9 cellular contexts compared by ENCODE assay signal in the genomic region with DNA sequence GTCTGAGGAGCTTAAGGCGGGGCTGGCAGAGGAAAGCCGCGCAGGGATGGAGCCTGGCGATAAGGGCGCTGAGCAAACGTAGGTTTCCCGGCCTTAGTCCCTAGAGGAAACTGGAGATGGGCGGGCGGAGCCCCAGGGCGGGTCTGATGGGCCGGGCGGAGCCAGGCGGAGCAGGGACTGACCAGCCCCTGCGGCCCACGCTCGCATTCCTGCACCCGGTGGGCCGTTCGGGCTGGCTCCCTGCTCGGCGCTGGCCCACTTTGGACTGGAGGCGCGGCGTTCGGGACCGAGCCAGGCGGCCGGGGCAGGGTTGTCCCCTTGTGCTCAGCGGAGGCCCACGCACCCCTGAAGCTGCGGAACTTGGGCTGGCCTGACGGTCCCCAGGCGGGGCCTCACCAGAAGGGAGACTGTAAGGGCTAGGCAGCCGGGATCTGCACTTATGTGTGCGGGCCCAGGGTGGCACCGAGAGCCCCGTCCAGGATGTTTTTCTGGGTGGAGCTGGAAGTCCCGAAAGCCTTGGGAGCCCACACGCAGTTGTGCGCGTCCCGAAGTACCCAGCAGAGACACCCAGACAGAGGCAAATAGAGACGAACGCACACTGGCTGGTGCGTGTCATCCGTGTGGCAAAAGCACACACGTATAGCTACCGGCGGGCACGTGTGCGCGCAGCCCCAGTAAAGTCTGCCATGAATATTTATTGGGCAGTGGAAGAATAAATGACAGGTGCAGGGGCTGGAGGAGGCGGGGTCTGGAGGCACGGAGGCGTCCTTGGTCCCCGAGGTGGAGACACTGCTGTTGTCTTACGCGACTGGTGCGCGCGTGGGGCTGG. TPM values are rescaled to one million over a fixed set of nuclear protein-coding genes. Genes with fewer than 3 reads are reported as not detected.
DNase-seq lines count a peak whose midpoint lies in the region; TF ChIP-seq lines count a peak whose summit lies in the region.
"Had no signal": no experiment of that assay in that cellular context is flagged by ENCODE, and none has a peak within 500 bp of the region (broad histone marks: within the 10 kb centered on the region; RNA-seq: fewer than 3 reads in every experiment).

No MANE protein-coding gene starts in this region.

- no peaks in the 10 kb centered on the region for H3K36me3 Mint-ChIP-seq in activated CD4-positive, alpha-beta memory T cell treated with anti-CD3 and anti-CD28 coated beads, Interleukin-2, amount 10 ng/mL, durations not matched to agents 7 days and 5 days (ENCODE audit: low read depth)
- no peaks in the 10 kb centered on the region for H3K36me3 Mint-ChIP-seq in neural progenitor cell

- in situ Hi-C loops in KBM-7 (cut with MboI; ENCODE audit: low pct_unique_long_range_greater_than_20kb, low sequenced_read_pairs) = no loop called here

- POLR2A ChIA-PET in BJ (lab: Charles Lee) = no interaction called here
- POLR2A ChIA-PET in HEK293T (lab: Yijun Ruan, JAX) = interaction anchor here (0.7 to 2.0 kb wide), 2 partner anchors 8 to 35 kb away, joined by 3 to 8 read pairs; partner anchors contain the start of gene FUS
- POLR2A ChIA-PET in activated CD4-positive, alpha-beta memory T cell treated with anti-CD3 and anti-CD28 coated beads, Interleukin-2, amount 10 ng/mL, durations not matched to agents 7 days and 5 days (lab: Charles Lee) = interaction anchor here (0.5 to 4.6 kb wide), 10 partner anchors 9 to 215 kb away, joined by 3 to 45 read pairs (median 3); partner anchors contain the start of genes FUS and PYCARD

- H2AFZ ChIP-seq in neural progenitor cell (replicated peaks) = peak overlapping the region; percentile 96

- no peaks in the 10 kb centered on the region for H3K9me3 ChIP-seq in neural progenitor cell (ENCODE audit: low read depth)

- H3K27ac Mint-ChIP-seq in activated CD4-positive, alpha-beta memory T cell treated with anti-CD3 and anti-CD28 coated beads, Interleukin-2, amount 10 ng/mL, durations not matched to agents 7 days and 5 days = no peak overlapping the region
- no peak overlapping the region for H3K27ac Mint-ChIP-seq in neural progenitor cell

- H3K4me1 ChIP-seq in neural progenitor cell = peaks cover 23% of the 10 kb centered on the region

- H3K4me2 ChIP-seq in neural progenitor cell = peak overlapping the region; percentile 87

- no peaks in the 10 kb centered on the region for H3K9me3 Mint-ChIP-seq in activated CD4-positive, alpha-beta memory T cell treated with anti-CD3 and anti-CD28 coated beads, Interleukin-2, amount 10 ng/mL, durations not matched to agents 7 days and 5 days
- no peaks in the 10 kb centered on the region for H3K9me3 Mint-ChIP-seq in neural progenitor cell

- no peak for TF ChIP-seq CTCF in BJ (IDR thresholded peaks at IDR 0.05; ENCODE audit: insufficient read depth, low read depth, low read length)
- TF ChIP-seq CTCF in fibroblast of villous mesenchyme (IDR thresholded peaks at IDR 0.05; ENCODE audit: insufficient read depth, low read depth, low read length) = no peak
- TF ChIP-seq CTCF in neural progenitor cell (IDR thresholded peaks at IDR 0.05) = no peak

- H3K79me2 ChIP-seq in neural progenitor cell (ENCODE audit: low read depth) = no peaks in the 10 kb centered on the region

- no peaks in the 10 kb centered on the region for H3K36me3 ChIP-seq in BJ (ENCODE audit: control insufficient read depth, insufficient read depth, low read length)
- no peaks in the 10 kb centered on the region for H3K36me3 ChIP-seq in neural progenitor cell

- H3F3A ChIP-seq in neural progenitor cell (ENCODE audit: low read depth) = peaks cover 9% of the 10 kb centered on the region

- H3K27me3 ChIP-seq in BJ (ENCODE audit: control insufficient read depth, insufficient read depth, low read length) (peaks cover 25% of the 10 kb centered on the region), neural progenitor cell (peaks cover 79% of the 10 kb centered on the region)

- DNase-seq in BJ (ENCODE audit: low read depth) = no peak
- peak; percentile 76 for DNase-seq in HEK293T (ENCODE audit: extremely low spot score)
- no peak for DNase-seq in activated CD4-positive, alpha-beta memory T cell treated with anti-CD3 and anti-CD28 coated beads, Interleukin-2, amount 10 ng/mL, durations not matched to agents 7 days and 5 days
- DNase-seq in fibroblast of villous mesenchyme (ENCODE audit: low read depth) = peak; percentile 69
- DNase-seq in neural progenitor cell (ENCODE audit: low spot score) = peak; percentile 94
- DNase-seq in NCI-H2029 (lab: John Stamatoyannopoulos, UW) = no peak
- no peak for DNase-seq in KBM-7
- DNase-seq in GOT3 (lab: John Stamatoyannopoulos, UW) = no peak

- peaks cover 29% of the 10 kb centered on the region for H3K4me1 Mint-ChIP-seq in activated CD4-positive, alpha-beta memory T cell treated with anti-CD3 and anti-CD28 coated beads, Interleukin-2, amount 10 ng/mL, durations not matched to agents 7 days and 5 days
- peaks cover 11% of the 10 kb centered on the region for H3K4me1 Mint-ChIP-seq in neural progenitor cell

- peak overlapping the region; percentile 43 for H3K4me3 ChIP-seq in BJ (ENCODE audit: low read depth, low read length)
- peak overlapping the region; percentile 58 for H3K4me3 ChIP-seq in fibroblast of villous mesenchyme (ENCODE audit: low read depth, low read length)
- H3K4me3 ChIP-seq in neural progenitor cell = peak overlapping the region; percentile 51

- no peak overlapping the region for H3K27ac ChIP-seq in neural progenitor cell

- H3K4me3 Mint-ChIP-seq in activated CD4-positive, alpha-beta memory T cell treated with anti-CD3 and anti-CD28 coated beads, Interleukin-2, amount 10 ng/mL, durations not matched to agents 7 days and 5 days = peak overlapping the region; percentile 35
- H3K4me3 Mint-ChIP-seq in neural progenitor cell = peak overlapping the region; percentile 84

- H3K27me3 Mint-ChIP-seq in activated CD4-positive, alpha-beta memory T cell treated with anti-CD3 and anti-CD28 coated beads, Interleukin-2, amount 10 ng/mL, durations not matched to agents 7 days and 5 days = peaks cover 47% of the 10 kb centered on the region
- peaks cover 67% of the 10 kb centered on the region for H3K27me3 Mint-ChIP-seq in neural progenitor cell (ENCODE audit: insufficient read depth, low read depth)

- H4K20me1 ChIP-seq in neural progenitor cell (ENCODE audit: low read depth) = peaks cover 16% of the 10 kb centered on the region

- H3K9ac ChIP-seq in neural progenitor cell = no peak overlapping the region

- CTCF ChIA-PET in BJ (lab: Yijun Ruan, JAX) (interaction anchor here (0.6 to 1.4 kb wide), 6 partner anchors 12 to 237 kb away, joined by 3 to 5 read pairs (median 3); no protein-coding TSS in a partner anchor), HEK293T (lab: Yijun Ruan, JAX) (interaction anchor here (0.5 to 1.1 kb wide), 3 partner anchors 13 to 245 kb away, joined by 3 to 4 read pairs (median 3); partner anchors contain the start of gene PYCARD)
- CTCF ChIA-PET in activated CD4-positive, alpha-beta memory T cell treated with anti-CD3 and anti-CD28 coated beads, Interleukin-2, amount 10 ng/mL, durations not matched to agents 7 days and 5 days (lab: Charles Lee) = interaction anchor here (0.9 to 2.9 kb wide), 5 partner anchors 13 to 43 kb away, joined by 3 to 10 read pairs (median 6); partner anchors contain the start of gene PYCARD

TF ChIP-seq in HEK293T, 16 proteins besides CTCF, POLR2A, EP300 and RAD21:
- TF ChIP-seq NFRKB (IDR thresholded peaks at IDR 0.05) = no peak
- TF ChIP-seq PKNOX1 (IDR thresholded peaks at IDR 0.05) = 0 out of 2 replicates have a peak, but pooled peaks have one; percentile 14
- peak; percentile 50; the same call in 1 of the 2 replicates for TF ChIP-seq L3MBTL2 (conservative IDR thresholded peaks at IDR 0.05)

RNA-seq across cellular contexts. Expression of gene PYDC1, which starts 1.4 kb away (rescaled TPM):
- not detected in 2 replicates for polyA plus RNA-seq in BJ (2011; rRNA removed)
- polyA minus RNA-seq in BJ (2011; rRNA and poly(A)+ RNA removed) = not detected in 2 replicates
- not detected for total RNA-seq in activated CD4-positive, alpha-beta memory T cell treated with anti-CD3 and anti-CD28 coated beads, Interleukin-2, amount 10 ng/mL, durations not matched to agents 7 days and 5 days
- not detected in 2 replicates for total RNA-seq in fibroblast of villous mesenchyme
- total RNA-seq in neural progenitor cell (ENCODE audit: low replicate concordance) = not detected in 2 replicates
- total RNA-seq: pulmonary artery endothelial cell had no signal

RNA-seq across cellular contexts. Expression of gene TRIM72, which starts 1.6 kb away (rescaled TPM):
- polyA plus RNA-seq in BJ (2011; rRNA removed) = not detected in 2 replicates
- polyA minus RNA-seq in BJ (2011; rRNA and poly(A)+ RNA removed) = not detected in 2 replicates
- total RNA-seq in activated CD4-positive, alpha-beta memory T cell treated with anti-CD3 and anti-CD28 coated beads, Interleukin-2, amount 10 ng/mL, durations not matched to agents 7 days and 5 days = under 1 TPM; 0.03 to 0.05 TPM
- total RNA-seq in fibroblast of villous mesenchyme (not detected in 2 replicates), neural progenitor cell (ENCODE audit: low replicate concordance) (0.07 TPM in 1 of 2 replicates, not detected in the other)
- total RNA-seq: pulmonary artery endothelial cell had no signal

RNA-seq across cellular contexts. Expression of gene PYCARD, which starts 12.9 kb away (rescaled TPM):
- polyA plus RNA-seq in BJ (2011; rRNA removed) = 15.8 and 23.9 TPM in 2 replicates
- 12.8 and 13.5 TPM in 2 replicates for polyA minus RNA-seq in BJ (2011; rRNA and poly(A)+ RNA removed)
- 100 to 1,000 TPM in 1 of 2 experiments, 10 to 100 TPM in 1; 96.1 to 102 TPM for total RNA-seq in activated CD4-positive, alpha-beta memory T cell treated with anti-CD3 and anti-CD28 coated beads, Interleukin-2, amount 10 ng/mL, durations not matched to agents 7 days and 5 days
- total RNA-seq in fibroblast of villous mesenchyme = 85.9 and 176 TPM in 2 replicates
- total RNA-seq in neural progenitor cell (ENCODE audit: low replicate concordance) = 0.81 TPM in 1 of 2 replicates, not detected in the other

RNA-seq across cellular contexts. Expression of gene FUS, which starts 35.6 kb away (rescaled TPM):
- polyA plus RNA-seq in BJ (2011; rRNA removed) = 109 and 113 TPM in 2 replicates
- 98.8 and 103 TPM in 2 replicates for polyA minus RNA-seq in BJ (2011; rRNA and poly(A)+ RNA removed)
- 100 to 1,000 TPM; 386 to 397 TPM for total RNA-seq in activated CD4-positive, alpha-beta memory T cell treated with anti-CD3 and anti-CD28 coated beads, Interleukin-2, amount 10 ng/mL, durations not matched to agents 7 days and 5 days
- total RNA-seq in fibroblast of villous mesenchyme (47.4 and 54.4 TPM in 2 replicates), neural progenitor cell (ENCODE audit: low replicate concordance) (81.7 and 127 TPM in 2 replicates)

RNA-seq across cellular contexts. Expression of gene ITGAM, which starts 44.3 kb away (rescaled TPM):
- not detected in 2 replicates for polyA plus RNA-seq in BJ (2011; rRNA removed)
- polyA minus RNA-seq in BJ (2011; rRNA and poly(A)+ RNA removed) = 0.38 TPM in 1 of 2 replicates, not detected in the other
- total RNA-seq in activated CD4-positive, alpha-beta memory T cell treated with anti-CD3 and anti-CD28 coated beads, Interleukin-2, amount 10 ng/mL, durations not matched to agents 7 days and 5 days = 10 to 100 TPM; 81.3 to 82.1 TPM
- not detected in 2 replicates for total RNA-seq in fibroblast of villous mesenchyme
- total RNA-seq in neural progenitor cell (ENCODE audit: low replicate concordance) = not detected in 2 replicates
- total RNA-seq: pulmonary artery endothelial cell had no signal

Comparison
In these comparisons a context has a peak if more than half of its experiments do, and no peak if none do; other contexts are left out.
1. DNase-seq: peak in HEK293T (single experiment), fibroblast of villous mesenchyme (single experiment) and neural progenitor cell (single experiment); none in BJ (single experiment), activated CD4-positive, alpha-beta memory T cell treated with anti-CD3 and anti-CD28 coated beads, Interleukin-2, amount 10 ng/mL, durations not matched to agents 7 days and 5 days (single experiment), NCI-H2029 (single experiment), KBM-7 (single experiment) and GOT3 (single experiment).
2. RNA of gene PYCARD, which starts 12.9 kb away (total RNA-seq): 96.1 to 102 TPM in activated CD4-positive, alpha-beta memory T cell treated with anti-CD3 and anti-CD28 coated beads, Interleukin-2, amount 10 ng/mL, durations not matched to agents 7 days and 5 days and 85.9 to 176 TPM in fibroblast of villous mesenchyme; 0.81 TPM in neural progenitor cell; every median in the first group is over 10 times any median in the second.
3. Peak in every context shown above with its lines, with median percentiles within 50 percentile points of each other: H3K4me3 ChIP-seq.